ENCODE assay signal across 8 cellular contexts in the genomic region with DNA sequence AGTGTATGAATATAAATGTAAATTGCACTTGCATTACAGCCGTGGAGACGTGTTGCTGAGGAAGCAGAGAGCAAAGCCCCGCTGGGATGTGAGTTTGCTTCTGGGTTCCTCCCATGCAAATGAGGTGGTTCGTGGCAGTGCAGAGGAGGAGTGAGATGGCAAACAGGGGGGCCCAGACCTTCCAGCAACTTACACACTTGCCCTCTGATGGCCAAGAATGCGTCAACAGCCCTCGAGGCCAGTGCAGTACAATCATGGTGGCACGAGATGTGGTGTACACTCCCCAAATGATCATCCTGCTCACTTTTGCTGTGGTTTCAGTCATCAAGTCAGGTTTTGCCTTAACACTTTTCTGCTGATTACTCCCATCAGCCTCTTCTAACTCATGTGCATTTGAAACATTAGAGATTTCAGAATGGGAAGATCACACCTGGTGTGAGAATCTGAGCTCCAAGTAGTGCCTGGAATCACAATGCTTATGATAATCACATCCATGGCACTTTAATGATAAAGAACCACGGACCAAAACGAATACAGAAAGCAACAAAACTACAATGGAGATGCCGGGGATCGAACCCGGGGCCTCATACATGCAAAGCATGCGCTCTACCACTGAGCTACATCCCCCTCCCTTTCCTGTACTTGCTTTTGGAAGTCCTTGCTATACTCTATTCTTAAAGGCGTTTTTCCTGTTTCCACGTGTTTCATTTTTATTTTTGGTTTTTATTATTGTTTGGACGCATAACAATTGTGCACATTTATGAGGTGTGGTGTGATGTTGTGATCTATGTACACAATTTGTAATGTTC. TPM values are rescaled to one million over a fixed set of nuclear protein-coding genes. Genes with fewer than 3 reads are reported as not detected.
DNase-seq lines count a peak whose midpoint lies in the region; FAIRE-seq and TF ChIP-seq lines count a peak whose summit lies in the region.

No MANE protein-coding gene starts in this region.

- peak overlapping the region; percentile 99 for H3K27ac Mint-ChIP-seq in activated naive CD8-positive, alpha-beta T cell

- TF ChIP-seq POLR2A in GM10847 (IDR thresholded peaks at IDR 0.05; ENCODE audit: extremely low read depth, insufficient read length), result peak; percentile 54

- H3K4me1 ChIP-seq in HEK293 (ENCODE audit: control insufficient read depth, insufficient read depth, low read length) (peaks cover 16% of the 10 kb centered on the region), OCI-LY1 (ENCODE audit: insufficient read depth, low read length, severe bottlenecking) (peaks cover 61% of the 10 kb centered on the region), small intestine (ENCODE audit: control insufficient read depth in 2 of 2, insufficient read depth in 1 of 2, low read depth in 1 of 2, low read length in 1 of 2) (peaks cover 2 to 11% of the 10 kb centered on the region in 2 donors)

- peaks cover 21% of the 10 kb centered on the region for H3F3A ChIP-seq in OCI-LY1 (ENCODE audit: insufficient read depth, low read length)

- peak overlapping the region; percentile 79 for H3K4me3 Mint-ChIP-seq in activated naive CD8-positive, alpha-beta T cell

- POLR2A ChIA-PET in HEK293 (lab: Yijun Ruan, JAX), result interaction anchor here (0.6 to 1.7 kb wide), 3 partner anchors 19 to 32 kb away, joined by 3 to 7 read pairs (median 6); no protein-coding TSS in a partner anchor

- H3K9me3 Mint-ChIP-seq in activated naive CD8-positive, alpha-beta T cell (ENCODE audit: low read depth), result no peaks in the 10 kb centered on the region

- no peak overlapping the region for H2AFZ ChIP-seq in OCI-LY1 (ENCODE audit: low read length)

- 21 to 31% (median 28%) methylated on average over 16 of the region's 16 CpGs for WGBS in small intestine, 3 donors

- no peaks in the 10 kb centered on the region for H3K79me2 ChIP-seq in OCI-LY1 (ENCODE audit: insufficient read depth, low read length)

- FAIRE-seq in small intestine (lab: Jason Lieb, UNC), result no peak

- no peaks in the 10 kb centered on the region for H3K36me3 Mint-ChIP-seq in activated naive CD8-positive, alpha-beta T cell

- H3K27me3 Mint-ChIP-seq in activated naive CD8-positive, alpha-beta T cell, result no peaks in the 10 kb centered on the region

- DNase-seq in hepatic stellate cell (ENCODE audit: low spot score), result peak; percentile 24
- peak; percentile 67 for DNase-seq in small intestine
- no peak for DNase-seq in cortex of kidney (lab: John Stamatoyannopoulos, UW)
- DNase-seq in COLO829 (ENCODE audit: low spot score), result no peak

- peak overlapping the region; percentile 73 for H3K9ac ChIP-seq in OCI-LY1 (ENCODE audit: low read length)

- peak overlapping the region; percentile 89 for H3K4me2 ChIP-seq in OCI-LY1 (ENCODE audit: low read length)

- no peaks in the 10 kb centered on the region for H3K36me3 ChIP-seq in HEK293 (ENCODE audit: control insufficient read depth in 2 of 2, insufficient read depth in 1 of 2, low read length in 2 of 2)
- no peaks in the 10 kb centered on the region for H3K36me3 ChIP-seq in OCI-LY1 (ENCODE audit: insufficient read depth, low read length)
- H3K36me3 ChIP-seq in small intestine (ENCODE audit: control insufficient read depth in 2 of 2, insufficient read depth in 2 of 2, low read length in 2 of 2), result no peaks in the 10 kb centered on the region

- H3K9me2 ChIP-seq in OCI-LY1 (ENCODE audit: low read depth, low read length), result no peaks in the 10 kb centered on the region

- TF ChIP-seq CTCF in HEK293 (tag by site-specific recombination; IDR thresholded peaks at IDR 0.05) (no peak; the same call in 1 of the 2 replicates), OCI-LY1 (IDR thresholded peaks at IDR 0.05; ENCODE audit: low read length) (peak; percentile 22; the same call in 1 of the 2 replicates)

- CTCF ChIA-PET in HEK293 (lab: Yijun Ruan, JAX), result interaction anchor here (0.5 to 3.6 kb wide), 5 partner anchors 15 to 919 kb away, joined by 3 to 19 read pairs (median 5); no protein-coding TSS in a partner anchor

- H3K9me3 ChIP-seq in HEK293 (ENCODE audit: control insufficient read depth, insufficient read depth, low read depth, low read length), result no peaks in the 10 kb centered on the region
- H3K9me3 ChIP-seq in OCI-LY1 (ENCODE audit: low read length), result no peaks in the 10 kb centered on the region
- H3K9me3 ChIP-seq in small intestine (ENCODE audit: control insufficient read depth, low read depth), result no peaks in the 10 kb centered on the region

- H3K27me3 ChIP-seq in OCI-LY1 (ENCODE audit: insufficient read depth, low read length) (no peaks in the 10 kb centered on the region), small intestine (ENCODE audit: control insufficient read depth in 2 of 2, insufficient read depth in 2 of 2, low read length in 2 of 2) (no peaks in the 10 kb centered on the region)

- H4K20me1 ChIP-seq in OCI-LY1 (ENCODE audit: insufficient read depth, low read length), result no peaks in the 10 kb centered on the region

- peaks cover 67% of the 10 kb centered on the region for H3K4me1 Mint-ChIP-seq in activated naive CD8-positive, alpha-beta T cell (ENCODE audit: low read depth)

- H3K4me3 ChIP-seq in HEK293 (ENCODE audit: low read depth, low read length), result peak overlapping the region; percentile 21
- peak overlapping the region; percentile 59 for H3K4me3 ChIP-seq in OCI-LY1 (ENCODE audit: low read depth, low read length, poor library complexity, severe bottlenecking)
- no peak overlapping the region for H3K4me3 ChIP-seq in small intestine (ENCODE audit: low read depth in 1 of 2, low read length in 2 of 2)

- H3K27ac ChIP-seq in HEK293 (ENCODE audit: extremely low read depth, low read depth, low read length), result peak overlapping the region; percentile 61; the same call in 1 of the 2 replicates
- H3K27ac ChIP-seq in OCI-LY1 (ENCODE audit: low read depth, low read length, poor library complexity, severe bottlenecking), result peak overlapping the region; percentile 100
- peak overlapping the region; percentile 75 to 79 for H3K27ac ChIP-seq in small intestine (ENCODE audit: low read depth in 1 of 2, low read length in 1 of 2)

TF ChIP-seq in HEK293, 187 proteins besides CTCF, POLR2A, EP300 and RAD21 (continues in another document):
- TF ChIP-seq, protein P1, sequence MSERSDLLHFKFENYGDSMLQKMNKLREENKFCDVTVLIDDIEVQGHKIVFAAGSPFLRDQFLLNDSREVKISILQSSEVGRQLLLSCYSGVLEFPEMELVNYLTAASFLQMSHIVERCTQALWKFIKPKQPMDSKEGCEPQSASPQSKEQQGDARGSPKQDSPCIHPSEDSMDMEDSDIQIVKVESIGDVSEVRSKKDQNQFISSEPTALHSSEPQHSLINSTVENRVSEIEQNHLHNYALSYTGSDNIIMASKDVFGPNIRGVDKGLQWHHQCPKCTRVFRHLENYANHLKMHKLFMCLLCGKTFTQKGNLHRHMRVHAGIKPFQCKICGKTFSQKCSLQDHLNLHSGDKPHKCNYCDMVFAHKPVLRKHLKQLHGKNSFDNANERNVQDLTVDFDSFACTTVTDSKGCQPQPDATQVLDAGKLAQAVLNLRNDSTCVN (tag by site-specific recombination; optimal IDR thresholded peaks at IDR 0.05), result peak; percentile 6
- TF ChIP-seq ZNF2 (tag by site-specific recombination; IDR thresholded peaks at IDR 0.05), result peak; percentile 97
- TF ChIP-seq, protein P2, sequence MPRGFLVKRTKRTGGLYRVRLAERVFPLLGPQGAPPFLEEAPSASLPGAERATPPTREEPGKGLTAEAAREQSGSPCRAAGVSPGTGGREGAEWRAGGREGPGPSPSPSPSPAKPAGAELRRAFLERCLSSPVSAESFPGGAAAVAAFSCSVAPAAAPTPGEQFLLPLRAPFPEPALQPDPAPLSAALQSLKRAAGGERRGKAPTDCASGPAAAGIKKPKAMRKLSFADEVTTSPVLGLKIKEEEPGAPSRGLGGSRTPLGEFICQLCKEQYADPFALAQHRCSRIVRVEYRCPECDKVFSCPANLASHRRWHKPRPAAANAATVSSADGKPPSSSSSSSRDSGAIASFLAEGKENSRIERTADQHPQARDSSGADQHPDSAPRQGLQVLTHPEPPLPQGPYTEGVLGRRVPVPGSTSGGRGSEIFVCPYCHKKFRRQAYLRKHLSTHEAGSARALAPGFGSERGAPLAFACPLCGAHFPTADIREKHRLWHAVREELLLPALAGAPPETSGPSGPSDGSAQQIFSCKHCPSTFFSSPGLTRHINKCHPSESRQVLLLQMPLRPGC (tag by site-specific recombination; IDR thresholded peaks at IDR 0.05), result peak; percentile 59; the same call in 1 of the 2 replicates
- TF ChIP-seq ZFP37 (tag by site-specific recombination; IDR thresholded peaks at IDR 0.05), result 0 out of 2 replicates have a peak, but pooled peaks have one; percentile 71
- TF ChIP-seq KLF8 (tag by site-specific recombination; IDR thresholded peaks at IDR 0.05), result peak; percentile 65
- no peak for TF ChIP-seq ZNF211 (tag by site-specific recombination; IDR thresholded peaks at IDR 0.05; ENCODE audit: low read depth)
- no peak for TF ChIP-seq ZNF701 (tag by site-specific recombination; IDR thresholded peaks at IDR 0.05)
- TF ChIP-seq ZNF768 (tag by site-specific recombination; IDR thresholded peaks at IDR 0.05), result no peak
- no peak for TF ChIP-seq KLF7 (tag by site-specific recombination; IDR thresholded peaks at IDR 0.05; ENCODE audit: borderline replicate concordance)
- TF ChIP-seq, protein P3, sequence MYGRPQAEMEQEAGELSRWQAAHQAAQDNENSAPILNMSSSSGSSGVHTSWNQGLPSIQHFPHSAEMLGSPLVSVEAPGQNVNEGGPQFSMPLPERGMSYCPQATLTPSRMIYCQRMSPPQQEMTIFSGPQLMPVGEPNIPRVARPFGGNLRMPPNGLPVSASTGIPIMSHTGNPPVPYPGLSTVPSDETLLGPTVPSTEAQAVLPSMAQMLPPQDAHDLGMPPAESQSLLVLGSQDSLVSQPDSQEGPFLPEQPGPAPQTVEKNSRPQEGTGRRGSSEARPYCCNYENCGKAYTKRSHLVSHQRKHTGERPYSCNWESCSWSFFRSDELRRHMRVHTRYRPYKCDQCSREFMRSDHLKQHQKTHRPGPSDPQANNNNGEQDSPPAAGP (tag by site-specific recombination; IDR thresholded peaks at IDR 0.05), result peak; percentile 88
- peak; percentile 44 for TF ChIP-seq ZNF341 (tag by site-specific recombination; IDR thresholded peaks at IDR 0.05; ENCODE audit: low read depth)
- no peak for TF ChIP-seq ZNF785 (tag by site-specific recombination; IDR thresholded peaks at IDR 0.05)
- peak; percentile 30; the same call in 1 of the 2 replicates for TF ChIP-seq WT1 (tag by site-specific recombination; IDR thresholded peaks at IDR 0.05)

RNA-seq across cellular contexts. Expression of a gene that starts 7.0 kb away (rescaled TPM):
- 1,000 to 10,000 TPM in 2 of 3 donors, 100 to 1,000 TPM in 1; 806 to 1,948 (median 1,527) TPM for polyA plus RNA-seq in small intestine

RNA-seq across cellular contexts. Expression of a gene that starts 57.7 kb away (rescaled TPM):
- polyA plus RNA-seq in small intestine, result 100 to 1,000 TPM in 2 of 3 donors, 10 to 100 TPM in 1; 41.9 to 230 (median 181) TPM

Comparison
In these comparisons a context has a peak if more than half of its experiments do, and no peak if none do; other contexts are left out.
1. H3K4me3 ChIP-seq: peak in HEK293 (single experiment) and OCI-LY1 (single experiment); none in small intestine (0 of 2).
2. DNase-seq: peak in hepatic stellate cell (single experiment) and small intestine (single experiment); none in cortex of kidney (single experiment) and COLO829 (single experiment).
3. Peak in every context shown above with its lines, with median percentiles within 50 percentile points of each other: H3K27ac ChIP-seq.